Comparison of ENCODE assay signal across 1 cellular context in the genomic region with DNA sequence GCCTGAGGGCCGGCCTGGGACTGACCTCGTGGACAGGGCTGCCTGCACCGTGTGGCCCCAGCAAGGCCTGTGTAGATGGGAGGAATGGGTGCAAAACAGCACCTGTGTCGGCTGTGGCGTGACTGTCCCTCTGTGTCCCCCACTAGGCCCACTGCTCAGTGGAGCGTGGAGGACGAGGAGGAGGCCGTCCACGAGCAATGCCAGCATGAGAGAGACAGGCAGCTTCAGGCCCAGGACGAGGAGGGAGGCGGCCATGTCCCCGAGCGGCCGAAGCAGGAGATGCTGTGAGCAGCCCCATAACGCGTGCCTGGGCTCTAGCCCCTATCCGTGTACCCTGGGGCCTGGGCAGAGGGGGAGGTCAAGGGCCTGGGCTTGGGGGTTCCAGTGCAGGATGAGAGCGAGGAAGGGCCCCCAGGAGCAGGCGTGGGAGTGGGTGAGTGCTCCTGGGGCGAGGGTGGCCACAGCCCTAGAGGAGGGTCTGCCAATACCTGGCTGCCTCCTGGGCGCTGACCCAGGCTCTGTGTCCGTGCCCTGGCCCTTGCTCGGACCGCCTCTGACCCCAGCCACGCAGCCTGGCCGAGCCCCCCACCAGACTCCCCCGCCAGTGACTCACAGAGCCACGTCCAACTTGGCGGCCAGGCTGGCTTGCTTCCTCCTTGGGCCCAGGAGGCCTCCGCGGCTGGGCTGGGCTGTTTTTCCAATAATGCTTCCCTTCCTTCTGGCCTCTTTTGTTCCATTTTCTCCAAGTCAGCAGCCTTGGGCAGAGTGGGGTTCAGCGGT.
TF ChIP-seq lines count a peak whose summit lies in the region.

No MANE protein-coding gene starts in this region.

TF ChIP-seq in K562, 482 proteins besides CTCF, POLR2A, EP300 and RAD21:
- TF ChIP-seq EGR1 (conservative IDR thresholded peaks at IDR 0.05) = 0 out of 2 replicates have a peak, but pooled peaks have one; percentile 19
- no peak for TF ChIP-seq PHF8 (IDR thresholded peaks at IDR 0.05; ENCODE audit: borderline replicate concordance, low read length)
- no peak for TF ChIP-seq HDGF (IDR thresholded peaks at IDR 0.05)
